22 cellular contexts compared by ENCODE assay signal in genomic region chr9:5813837-5814236, GRCh38.
"Had no signal": no experiment of that assay in that cellular context is flagged by ENCODE, and none has a peak within 500 bp of the region (broad histone marks: within the 10 kb centered on the region; RNA-seq: fewer than 3 reads in every experiment).

No MANE protein-coding gene starts in this region.

- H3K4me3 ChIP-seq: adrenal gland, ascending aorta, esophagus squamous epithelium, gastroesophageal sphincter, lower lobe of right lung, neural progenitor cell, sigmoid colon, upper lobe of left lung had no signal

- ATAC-seq: activated CD4-positive, CD25-positive, alpha-beta regulatory T cell treated with anti-CD3 and anti-CD28 coated beads, Interleukin-2, amount 50 U/mL, for 24 hours; activated CD8-positive, alpha-beta T cell treated with anti-CD3 and anti-CD28 coated beads for 36 hours; gastroesophageal sphincter; lower lobe of right lung; naive thymus-derived CD8-positive, alpha-beta T cell; T-cell had no signal

- DNase-seq: activated CD4-positive, alpha-beta T cell treated with anti-CD3 and anti-CD28 coated beads, Interleukin-2, amount 10 ng/mL, durations not matched to agents 7 days and 5 days; activated CD8-positive, alpha-beta T cell treated with anti-CD3 and anti-CD28 coated beads for 36 hours; activated gamma-delta T cell treated with Interleukin-2 at 50 U/mL for 16 hours; adrenal gland; brain microvascular endothelial cell; effector memory CD4-positive, alpha-beta T cell; esophagus squamous epithelium; head of caudate nucleus; lower lobe of right lung; naive thymus-derived CD8-positive, alpha-beta T cell; retina; sigmoid colon; stimulated activated CD4-positive, alpha-beta T cell treated with anti-CD3 and anti-CD28 coated beads, Interleukin-4, amount 100 ng/mL, for 1 hour; stimulated activated naive CD4-positive, alpha-beta T cell treated with Interleukin-2 at 50 U/mL for 16 hours; T-cell; upper lobe of left lung had no signal

- H3K27ac ChIP-seq: adrenal gland, ascending aorta, brain microvascular endothelial cell, esophagus squamous epithelium, gastroesophageal sphincter, lower lobe of right lung, neural progenitor cell, sigmoid colon, upper lobe of left lung, VCaP had no signal

- H3K9me3 ChIP-seq: adrenal gland, ascending aorta, esophagus squamous epithelium, gastroesophageal sphincter, lower lobe of right lung, sigmoid colon, upper lobe of left lung had no signal

- H3K27me3 ChIP-seq: adrenal gland, ascending aorta, brain microvascular endothelial cell, esophagus squamous epithelium, gastroesophageal sphincter, neural progenitor cell, sigmoid colon, upper lobe of left lung had no signal

- FAIRE-seq: colon had no signal

- H3K4me1 ChIP-seq: ascending aorta, esophagus squamous epithelium, gastroesophageal sphincter, lower lobe of right lung, neural progenitor cell, sigmoid colon, upper lobe of left lung had no signal

- H3K36me3 ChIP-seq: brain microvascular endothelial cell had no signal
